8 cellular contexts compared by ENCODE assay signal in the genomic region with DNA sequence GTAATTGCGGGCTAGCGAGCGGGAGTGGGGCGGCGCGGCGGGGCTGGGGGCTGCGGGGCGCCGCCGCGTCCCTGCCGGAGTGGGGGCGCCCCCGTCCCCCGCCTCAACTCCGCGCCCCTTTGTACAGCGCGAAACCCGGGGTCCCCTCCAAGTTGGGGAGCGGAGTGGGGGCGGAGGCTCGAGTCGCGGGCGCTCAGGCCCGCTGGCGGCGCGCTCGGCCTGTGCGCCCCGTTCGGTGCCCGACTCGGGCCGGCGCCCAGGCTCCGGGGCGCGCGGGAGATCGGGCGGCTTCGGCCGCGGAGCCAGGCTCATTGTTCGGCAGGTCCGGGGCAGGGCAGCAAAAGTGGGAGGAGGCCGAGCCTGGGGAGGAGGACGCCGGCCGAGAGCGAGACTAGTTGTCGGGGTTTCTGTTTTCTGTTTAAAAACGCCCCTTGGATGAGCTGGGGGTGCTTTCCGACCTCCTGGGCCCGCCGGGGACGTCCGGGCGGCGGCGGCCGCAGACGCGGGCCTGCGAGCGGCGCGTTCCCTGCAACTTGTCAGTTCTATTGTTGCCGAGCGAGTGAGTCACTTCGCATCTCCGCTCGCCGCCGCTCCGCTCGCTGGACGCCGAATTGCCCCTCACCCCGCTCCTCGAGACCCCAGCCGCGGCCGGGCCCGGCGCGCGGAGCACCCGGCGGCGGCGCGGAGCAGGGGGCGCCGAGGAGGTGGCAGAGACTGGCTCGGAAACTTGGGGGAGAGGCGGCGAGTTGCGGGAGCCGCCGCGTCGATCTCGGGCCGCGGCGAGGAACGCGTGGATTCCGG. TPM values are rescaled to one million over a fixed set of nuclear protein-coding genes. Genes with fewer than 3 reads are reported as not detected.
DNase-seq lines count a peak whose midpoint lies in the region; ATAC-seq, FAIRE-seq and TF ChIP-seq lines count a peak whose summit lies in the region.

No MANE protein-coding gene starts in this region.

- FAIRE-seq in RCC 7860 (lab: Jason Lieb, UNC) = no peak

- H3K9me3 ChIP-seq in thymus (ENCODE audit: control insufficient read depth) = no peaks in the 10 kb centered on the region

- peak overlapping the region; percentile 88 for H3K4me3 ChIP-seq in AG10803 (ENCODE audit: low read length)
- H3K4me3 ChIP-seq in thymus (ENCODE audit: low read length) = peak overlapping the region; percentile 99

- DNase-seq in AG10803 (ENCODE audit: low read depth) (peak; percentile 70), RCC 7860 (ENCODE audit: low spot score) (peak; percentile 41), foreskin melanocyte (peak; percentile 32), occipital lobe (lab: John Stamatoyannopoulos, UW) (peak; percentile 42)
- peak; percentile 65 for DNase-seq in activated naive CD4-positive, alpha-beta T cell treated with Interleukin-2 at 50 U/mL for 16 hours

- peaks cover 9% of the 10 kb centered on the region for H3K4me1 ChIP-seq in thymus (ENCODE audit: control insufficient read depth, insufficient read depth, low read length)

- ATAC-seq in GM18907 (IDR thresholded peaks at IDR 0.05; ENCODE audit: unreplicated experiment) (peak; percentile 39), HG03135 (IDR thresholded peaks at IDR 0.05; ENCODE audit: unreplicated experiment) (peak; percentile 33)

- H3K27me3 ChIP-seq in thymus (ENCODE audit: control insufficient read depth, insufficient read depth) = no peaks in the 10 kb centered on the region

- H3K36me3 ChIP-seq in thymus (ENCODE audit: control insufficient read depth, insufficient read depth) = no peaks in the 10 kb centered on the region

- WGBS in thymus = under 1% methylated on average over 114 of the region's 114 CpGs

- peak overlapping the region; percentile 92 for H3K27ac ChIP-seq in thymus (ENCODE audit: low read depth)

- no peak for TF ChIP-seq CTCF in AG10803 (conservative IDR thresholded peaks at IDR 0.05; ENCODE audit: low read length)

RNA-seq across cellular contexts. Expression of a gene that starts 0.7 kb away (rescaled TPM):
- 143 TPM for total RNA-seq in occipital lobe
- 45.2 TPM for polyA plus RNA-seq in thymus

Comparison
In these comparisons a context has a peak if more than half of its experiments do, and no peak if none do; other contexts are left out.
1. Peak in every context shown above with its lines: DNase-seq, ATAC-seq, H3K4me3 ChIP-seq and H3K27ac ChIP-seq.